ENCODE assay signal across 17 cellular contexts in genomic region chr10:71255540-71255816, GRCh38. TPM values are rescaled to one million over a fixed set of nuclear protein-coding genes. Genes with fewer than 3 reads are reported as not detected.
DNase-seq lines count a peak whose midpoint lies in the region; ATAC-seq and TF ChIP-seq lines count a peak whose summit lies in the region.
"Had no signal": no experiment of that assay in that cellular context is flagged by ENCODE, and none has a peak within 500 bp of the region (broad histone marks: within the 10 kb centered on the region; RNA-seq: fewer than 3 reads in every experiment).

No MANE protein-coding gene starts in this region.

- no peak overlapping the region for H2BK5ac ChIP-seq in neuronal stem cell (ENCODE audit: low read length)

- H3K27me3 Mint-ChIP-seq in nephron (ENCODE audit: low read depth), result peaks cover 9% of the 10 kb centered on the region

- intact Hi-C loops in left ventricle myocardium inferior (cut with micrococcal nuclease) (no loop called here), left ventricle myocardium superior (cut with micrococcal nuclease) (no loop called here), colonic mucosa (cut with DNase I) (no loop called here)

- peaks cover 56% of the 10 kb centered on the region for H3K4me1 Mint-ChIP-seq in nephron
- H3K4me1 Mint-ChIP-seq: activated CD4-positive, alpha-beta T cell treated with anti-CD3 and anti-CD28 coated beads, Interleukin-2, amount 10 ng/mL, durations not matched to agents 24 days and 14 days had no signal

- ATAC-seq in left ventricle myocardium superior (no peak), HG02885 (IDR thresholded peaks at IDR 0.05; ENCODE audit: poor library complexity, unreplicated experiment) (no peak), GM21381 (IDR thresholded peaks at IDR 0.05; ENCODE audit: unreplicated experiment) (no peak)
- ATAC-seq: CD8-positive, alpha-beta T cell; gastroesophageal sphincter; left lobe of liver had no signal

- no peak overlapping the region for H3K4ac ChIP-seq in neuronal stem cell (ENCODE audit: low read length)

- H3K14ac ChIP-seq in neuronal stem cell (ENCODE audit: low read length), result no peak overlapping the region

- H3K4me2 ChIP-seq in neuronal stem cell (ENCODE audit: insufficient read depth, low read length, poor library complexity, severe bottlenecking), result no peak overlapping the region

- H3K79me1 ChIP-seq in neuronal stem cell (ENCODE audit: low read depth, low read length), result no peaks in the 10 kb centered on the region

- peak overlapping the region in 1 of 2 donors; percentile 42 for H3K9ac ChIP-seq in colonic mucosa (ENCODE audit: low read depth in 2 of 2, low read length in 2 of 2)
- H3K9ac ChIP-seq in neuronal stem cell (ENCODE audit: low read depth, low read length, poor library complexity), result no peak overlapping the region

- no peak overlapping the region for H2BK12ac ChIP-seq in neuronal stem cell (ENCODE audit: low read length)

- no peak overlapping the region for H4K91ac ChIP-seq in neuronal stem cell (ENCODE audit: low read depth, low read length, poor library complexity)

- no peak overlapping the region for H2AFZ ChIP-seq in neuronal stem cell (ENCODE audit: low read length)

- H3K4me3 Mint-ChIP-seq in nephron, result peak overlapping the region in 1 of 3 experiments; percentile 28
- H3K4me3 Mint-ChIP-seq: activated CD4-positive, alpha-beta T cell treated with anti-CD3 and anti-CD28 coated beads, Interleukin-2, amount 10 ng/mL, durations not matched to agents 24 days and 14 days; CD8-positive, alpha-beta T cell had no signal

- H4K8ac ChIP-seq in neuronal stem cell (ENCODE audit: low read depth, low read length), result no peak overlapping the region

- no peak overlapping the region for H2BK120ac ChIP-seq in neuronal stem cell (ENCODE audit: low read depth, low read length)

- H3K18ac ChIP-seq in neuronal stem cell (ENCODE audit: low read length), result no peak overlapping the region

- H3K9me3 ChIP-seq in left ventricle myocardium inferior (replicated peaks) (no peaks in the 10 kb centered on the region), colonic mucosa (no peaks in the 10 kb centered on the region), neuronal stem cell (replicated peaks in 1 of 2; ENCODE audit: control insufficient read depth in 2 of 2, insufficient read depth in 1 of 2, low read depth in 1 of 2, low read length in 2 of 2) (no peaks in the 10 kb centered on the region)
- H3K9me3 ChIP-seq: gastroesophageal sphincter, testis had no signal

- no CpG with 5 or more reads among the region's 5 CpGs for WGBS in neuronal stem cell (ENCODE audit: extremely low coverage in 2 of 2, insufficient read length in 2 of 2, insufficient replicate concordance in 1 of 2), 2 donors

- H3K27ac Mint-ChIP-seq in nephron, result peak overlapping the region; percentile 76 to 91 (median 88)
- H3K27ac Mint-ChIP-seq: activated CD4-positive, alpha-beta T cell treated with anti-CD3 and anti-CD28 coated beads, Interleukin-2, amount 10 ng/mL, durations not matched to agents 24 days and 14 days; CD8-positive, alpha-beta T cell had no signal

- no peak for TF ChIP-seq CTCF in left ventricle myocardium inferior (IDR thresholded peaks at IDR 0.05; ENCODE audit: borderline replicate concordance)
- no peak for TF ChIP-seq CTCF in colonic mucosa (IDR thresholded peaks at IDR 0.05)
- no peak for TF ChIP-seq CTCF in nephron (IDR thresholded peaks at IDR 0.05; ENCODE audit: unreplicated experiment in 3 of 3)

- peaks cover 94% of the 10 kb centered on the region for H3K4me1 ChIP-seq in left ventricle myocardium inferior
- H3K4me1 ChIP-seq in colonic mucosa, result peaks cover 16% of the 10 kb centered on the region
- H3K4me1 ChIP-seq in neuronal stem cell (ENCODE audit: control insufficient read depth in 2 of 2, insufficient read depth in 1 of 2, low read depth in 1 of 2, low read length in 2 of 2), result peaks cover under 1 to 25% of the 10 kb centered on the region in 2 donors

- no peaks in the 10 kb centered on the region for H3K27me3 ChIP-seq in left ventricle myocardium inferior (ENCODE audit: low read depth)
- H3K27me3 ChIP-seq in colonic mucosa, result no peaks in the 10 kb centered on the region
- peaks cover 0 to 22% (median 0%) of the 10 kb centered on the region in 3 experiments for H3K27me3 ChIP-seq in neuronal stem cell (ENCODE audit: control insufficient read depth in 3 of 3, insufficient read depth in 3 of 3, low read depth in 1 of 3, low read length in 3 of 3)
- H3K27me3 ChIP-seq: gastroesophageal sphincter, testis had no signal

- H3K4me3 ChIP-seq in left ventricle myocardium inferior, result no peak overlapping the region
- H3K4me3 ChIP-seq in colonic mucosa, result no peak overlapping the region
- no peak overlapping the region for H3K4me3 ChIP-seq in neuronal stem cell (ENCODE audit: low read length in 2 of 2)
- H3K4me3 ChIP-seq: gastroesophageal sphincter, testis had no signal

- no peak overlapping the region for H3K23ac ChIP-seq in neuronal stem cell (ENCODE audit: low read depth, low read length, poor library complexity)

- no peak for DNase-seq in left ventricle myocardium inferior
- no peak for DNase-seq in left ventricle myocardium superior
- DNase-seq in colonic mucosa, result no peak
- no peak for DNase-seq in neuronal stem cell (ENCODE audit: low spot score)
- DNase-seq in mucosa of gallbladder (ENCODE audit: low spot score), result no peak
- DNase-seq: activated CD4-positive, alpha-beta T cell treated with anti-CD3 and anti-CD28 coated beads, Interleukin-2, amount 10 ng/mL, durations not matched to agents 24 days and 14 days; activated CD8-positive, alpha-beta memory T cell treated with anti-CD3 and anti-CD28 coated beads, Interleukin-2, amount 50 U/mL, for 4 hours; activated effector memory CD4-positive, alpha-beta T cell treated with Interleukin-2 at 50 U/mL for 16 hours; CD8-positive, alpha-beta T cell; NCI-H1417 treated with DMSO at 0.1 percent for 48 hours; stimulated activated CD8-positive, alpha-beta memory T cell treated with anti-CD3 and anti-CD28 coated beads, Interleukin-4, amount 100 ng/mL, for 48 hours; testis had no signal

- no peaks in the 10 kb centered on the region for H3K36me3 Mint-ChIP-seq in nephron (ENCODE audit: low read depth)
- H3K36me3 Mint-ChIP-seq: CD8-positive, alpha-beta T cell had no signal

- no peaks in the 10 kb centered on the region for H3K9me3 Mint-ChIP-seq in nephron
- H3K9me3 Mint-ChIP-seq: activated CD4-positive, alpha-beta T cell treated with anti-CD3 and anti-CD28 coated beads, Interleukin-2, amount 10 ng/mL, durations not matched to agents 24 days and 14 days; CD8-positive, alpha-beta T cell had no signal

- no peaks in the 10 kb centered on the region for H3K36me3 ChIP-seq in left ventricle myocardium inferior
- H3K36me3 ChIP-seq in colonic mucosa, result no peaks in the 10 kb centered on the region
- no peaks in the 10 kb centered on the region for H3K36me3 ChIP-seq in neuronal stem cell (replicated peaks in 1 of 2; ENCODE audit: control insufficient read depth in 2 of 2, insufficient read depth in 2 of 2, low read length in 2 of 2)
- H3K36me3 ChIP-seq: gastroesophageal sphincter had no signal

- H3K27ac ChIP-seq in left ventricle myocardium inferior (replicated peaks) (peak overlapping the region; percentile 59), colonic mucosa (peak overlapping the region; percentile 73), neuronal stem cell (replicated peaks; ENCODE audit: low read length) (no peak overlapping the region)
- H3K27ac ChIP-seq: gastroesophageal sphincter, testis had no signal

- no peak overlapping the region for H2BK15ac ChIP-seq in neuronal stem cell (ENCODE audit: low read length)

- no peak overlapping the region for H2AK5ac ChIP-seq in neuronal stem cell (ENCODE audit: low read depth, low read length)

RNA-seq across cellular contexts. Expression of gene UNC5B, which starts 43.1 kb away (rescaled TPM):
- total RNA-seq in left ventricle myocardium inferior (15.6 TPM), left ventricle myocardium superior (12.8 TPM), colonic mucosa (10 to 100 TPM; 18.4 to 18.5 TPM), mucosa of gallbladder (115 TPM)
- polyA plus RNA-seq in neuronal stem cell (2013, experiment 1 of 2), result 2.8 TPM
- polyA plus RNA-seq in neuronal stem cell (2013, experiment 2 of 2), result 2.8 TPM
